Comparison of ENCODE assay signal across 20 cellular contexts in the genomic region with DNA sequence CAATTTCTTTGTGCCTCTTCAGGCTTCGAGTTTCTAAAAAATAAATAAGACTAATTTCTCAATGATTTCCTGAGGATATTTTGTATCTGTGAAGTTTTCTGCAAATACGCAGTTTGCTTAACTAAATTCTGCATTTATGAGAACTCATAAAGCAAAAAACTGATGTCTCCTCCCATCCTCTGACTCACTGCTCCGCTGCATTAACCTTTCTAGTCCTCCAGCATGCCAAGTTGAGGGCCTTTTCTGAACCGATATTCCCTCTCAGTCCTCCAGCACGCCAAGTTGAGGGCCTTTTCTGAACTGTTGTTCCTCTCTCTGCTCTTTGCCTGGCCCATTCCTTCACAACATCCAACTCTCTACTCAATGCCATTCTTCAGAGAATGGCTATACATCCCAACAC. TPM values are rescaled to one million over a fixed set of nuclear protein-coding genes. Genes with fewer than 3 reads are reported as not detected.
A peak's percentile ranks its signal among the peaks of the same experiment; 100 is the strongest.
DNase-seq lines count a peak whose midpoint lies in the region; ATAC-seq, FAIRE-seq and TF ChIP-seq lines count a peak whose summit lies in the region.
"Had no signal": no experiment of that assay in that cellular context is flagged by ENCODE, and none has a peak within 500 bp of the region (broad histone marks: within the 10 kb centered on the region; RNA-seq: fewer than 3 reads in every experiment).

No MANE protein-coding gene starts in this region.

- WGBS in HepG2 (ENCODE audit: low lambda C conversion rate), result 88% methylated on average over 5 of the region's 5 CpGs
- 80% methylated on average over 4 of the region's 5 CpGs for WGBS in right lobe of liver (ENCODE audit: insufficient coverage, low coverage, low lambda C conversion rate, missing lambda C conversion rate)

- BruUV-seq in HepG2 (replicated peaks; lab: Mats Ljungman, UMichigan), result no TSS peak

- no peak overlapping the region for H3K27ac ChIP-seq in HepG2 (ENCODE audit: extremely low read length, insufficient read depth, low read length)
- no peak overlapping the region for H3K27ac ChIP-seq in right lobe of liver
- peak overlapping the region; percentile 32 for H3K27ac ChIP-seq in vagina
- no peak overlapping the region for H3K27ac ChIP-seq in ascending aorta
- H3K27ac ChIP-seq: A549 had no signal

- H3K9ac ChIP-seq in HepG2 (ENCODE audit: insufficient read depth, low read depth, low read length), result no peak overlapping the region

- H3K4me3 ChIP-seq in HepG2 (replicated peaks in 1 of 3; ENCODE audit: insufficient read depth in 1 of 3, low read depth in 2 of 3, low read length in 3 of 3) (no peak overlapping the region), right lobe of liver (no peak overlapping the region), foreskin fibroblast (ENCODE audit: low read depth in 1 of 2, low read length in 2 of 2) (peak overlapping the region in 1 of 2 donors; percentile 28), vagina (peak overlapping the region in 1 of 2 donors; percentile 0), ascending aorta (no peak overlapping the region)
- H3K4me3 ChIP-seq: A549, GM23338 had no signal

- DNase-seq in HepG2 (ENCODE audit: low spot score) (no peak), right lobe of liver (no peak), SHP77 treated with DMSO at 0.1 percent for 48 hours (lab: John Stamatoyannopoulos, UW) (peak; percentile 36), foreskin fibroblast (peak; percentile 67 to 82), vagina (ENCODE audit: extremely low spot score in 2 of 2) (no peak), NCI-H1105 treated with DMSO at 0.1 percent for 48 hours (lab: John Stamatoyannopoulos, UW) (no peak), ascending aorta (ENCODE audit: low spot score in 2 of 2) (no peak)
- DNase-seq: activated CD4-positive, alpha-beta T cell treated with anti-CD3 and anti-CD28 coated beads, Interleukin-2, amount 50 U/mL, for 1 hour; activated T-cell treated with anti-CD3 and anti-CD28 coated beads, Interleukin-2, amount 50 U/mL, for 1 hour; amniotic stem cell; cortex of kidney; hippocampal formation; left cardiac atrium; NCI-H2171; Right ventricle myocardium superior; T-helper 9 cell had no signal

- in situ Hi-C loops in HepG2 (cut with HindIII; ENCODE audit: extremely low pct_ligation_motif_present, low pct_unique_long_range_greater_than_20kb), result no loop called here

- peaks cover 48% of the 10 kb centered on the region for H3K79me2 ChIP-seq in HepG2 (ENCODE audit: insufficient read depth, low read length)

- H3K36me3 ChIP-seq in HepG2 (replicated peaks in 1 of 2; ENCODE audit: control insufficient read depth in 1 of 2, insufficient read depth in 2 of 2, low read length in 2 of 2) (no peaks in the 10 kb centered on the region), right lobe of liver (no peaks in the 10 kb centered on the region), vagina (no peaks in the 10 kb centered on the region), ascending aorta (no peaks in the 10 kb centered on the region)

- peak overlapping the region; percentile 54 for H3K4me2 ChIP-seq in HepG2 (ENCODE audit: low read depth, low read length)
- H3K4me2 ChIP-seq: A549 had no signal

- ATAC-seq in HepG2, result no peak
- ATAC-seq in right lobe of liver, result no peak
- ATAC-seq in HG03108 (IDR thresholded peaks at IDR 0.05; ENCODE audit: unreplicated experiment), result no peak
- ATAC-seq: A549, GM23338, left cardiac atrium had no signal

- no peak for TF ChIP-seq RAD21 in HepG2 (CRISPR knock-in tag; IDR thresholded peaks at IDR 0.05)

- CTCF ChIA-PET in HepG2 (lab: Yijun Ruan, JAX; ENCODE audit: low intra/inter-chr PET ratio, low total read pairs), result no interaction called here

- H3K4me1 ChIP-seq in HepG2 (ENCODE audit: insufficient read depth, low read length) (peaks cover 53% of the 10 kb centered on the region), right lobe of liver (peaks cover 0 to 12% (median 2%) of the 10 kb centered on the region in 4 donors), vagina (peaks cover 45% of the 10 kb centered on the region), ascending aorta (peaks cover 10 to 11% of the 10 kb centered on the region in 2 donors)

- intact Hi-C loops in HepG2 (cut with micrococcal nuclease; ENCODE audit: unreplicated experiment) (loop anchor here (10.0 kb wide), 2 partner anchors 102 to 178 kb away; no protein-coding TSS in a partner anchor), right lobe of liver (cut with DNase I) (no loop called here), vagina (cut with DNase I) (no loop called here), ascending aorta (cut with DNase I) (no loop called here)

- no peak for TF ChIP-seq POLR2A in HepG2 (IDR thresholded peaks at IDR 0.05; ENCODE audit: insufficient read depth in 1 of 2, low read depth in 2 of 2, low read length in 2 of 2)
- TF ChIP-seq POLR2A in right lobe of liver (IDR thresholded peaks at IDR 0.05), result no peak
- TF ChIP-seq POLR2A in vagina (IDR thresholded peaks at IDR 0.05), result no peak

- H4K20me1 ChIP-seq in HepG2 (ENCODE audit: insufficient read depth, low read length), result no peaks in the 10 kb centered on the region; the same call in 1 of the 2 replicates

- no peak for TF ChIP-seq CTCF in HepG2 (CRISPR knock-in tag; IDR thresholded peaks at IDR 0.05)
- TF ChIP-seq CTCF in right lobe of liver (IDR thresholded peaks at IDR 0.05), result no peak
- TF ChIP-seq CTCF in foreskin fibroblast (IDR thresholded peaks at IDR 0.05; ENCODE audit: low read depth, low read length), result no peak
- TF ChIP-seq CTCF in vagina (IDR thresholded peaks at IDR 0.05), result no peak
- no peak for TF ChIP-seq CTCF in ascending aorta (IDR thresholded peaks at IDR 0.05)

- no peak for FAIRE-seq in HepG2 (lab: Jason Lieb, UNC)
- FAIRE-seq: A549, D721Med had no signal

- no peaks in the 10 kb centered on the region for H3K9me3 ChIP-seq in HepG2 (ENCODE audit: low read length)
- no peaks in the 10 kb centered on the region for H3K9me3 ChIP-seq in right lobe of liver
- H3K9me3 ChIP-seq in vagina, result no peaks in the 10 kb centered on the region
- H3K9me3 ChIP-seq in ascending aorta, result no peaks in the 10 kb centered on the region
- H3K9me3 ChIP-seq: A549 had no signal

- TF ChIP-seq EP300 in HepG2 (IDR thresholded peaks at IDR 0.05; ENCODE audit: low read depth in 2 of 2, low read length in 2 of 2), result no peak
- no peak for TF ChIP-seq EP300 in HepG2 (CRISPR knock-in tag; IDR thresholded peaks at IDR 0.05; ENCODE audit: borderline replicate concordance)

- no peak overlapping the region for H2AFZ ChIP-seq in HepG2 (ENCODE audit: low read length)
- H2AFZ ChIP-seq: GM23338 had no signal

- POLR2A ChIA-PET in HepG2 (lab: Yijun Ruan, JAX), result no interaction called here

- H3K27me3 ChIP-seq in HepG2 (ENCODE audit: control insufficient read depth in 1 of 2, insufficient read depth in 2 of 2, low read length in 2 of 2), result no peaks in the 10 kb centered on the region; a peak in 1 of 5 replicates
- H3K27me3 ChIP-seq in right lobe of liver, result no peaks in the 10 kb centered on the region
- H3K27me3 ChIP-seq in vagina, result no peaks in the 10 kb centered on the region
- no peaks in the 10 kb centered on the region for H3K27me3 ChIP-seq in ascending aorta

TF ChIP-seq in HepG2, 621 proteins besides CTCF, POLR2A, EP300 and RAD21 (continues in another document):
- TF ChIP-seq FOXK2 (IDR thresholded peaks at IDR 0.05) (no peak), CREM (IDR thresholded peaks at IDR 0.05) (no peak), CREM (CRISPR knock-in tag; IDR thresholded peaks at IDR 0.05) (no peak), ZNF274 (CRISPR knock-in tag; IDR thresholded peaks at IDR 0.05) (no peak), ZNF343 (CRISPR knock-in tag; IDR thresholded peaks at IDR 0.05) (no peak), HMG20B (CRISPR knock-in tag; conservative IDR thresholded peaks at IDR 0.05) (no peak), STAT5B (CRISPR knock-in tag; IDR thresholded peaks at IDR 0.05) (no peak), ZNF367 (CRISPR knock-in tag; IDR thresholded peaks at IDR 0.05; ENCODE audit: borderline replicate concordance) (no peak)
- TF ChIP-seq, protein P1, sequence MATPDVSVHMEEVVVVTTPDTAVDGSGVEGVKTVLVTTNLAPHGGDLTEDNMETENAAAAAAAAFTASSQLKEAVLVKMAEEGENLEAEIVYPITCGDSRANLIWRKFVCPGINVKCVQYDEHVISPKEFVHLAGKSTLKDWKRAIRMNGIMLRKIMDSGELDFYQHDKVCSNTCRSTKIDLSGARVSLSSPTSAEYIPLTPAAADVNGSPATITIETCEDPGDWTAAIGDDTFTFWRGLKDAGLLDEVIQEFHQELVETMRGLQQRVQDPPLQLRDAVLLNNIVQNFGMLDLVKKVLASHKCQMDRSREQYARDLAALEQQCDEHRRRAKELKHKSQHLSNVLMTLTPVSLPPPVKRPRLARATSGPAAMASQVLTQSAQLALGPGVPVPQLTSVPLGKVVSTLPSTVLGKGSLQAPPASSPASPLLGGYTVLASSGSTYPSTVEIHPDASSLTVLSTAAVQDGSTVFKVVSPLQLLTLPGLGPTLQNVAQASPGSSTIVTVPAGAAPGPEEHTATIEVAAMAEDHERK (CRISPR knock-in tag; IDR thresholded peaks at IDR 0.05; ENCODE audit: low read depth), result no peak

RNA-seq across cellular contexts. Expression of gene IPO8, which starts 3.2 kb away (rescaled TPM):
- total RNA-seq in HepG2 (2016; rRNA removed; fragmentation: Illumina TruSeq; extraction: Trizol) (21.8 and 40.0 TPM in 2 replicates), right lobe of liver (10 to 100 TPM; 19.6 to 34.7 (median 25.5) TPM), vagina (21.4 TPM), ascending aorta (79.7 TPM)
- 4.7 and 7.4 TPM in 2 replicates for total RNA-seq in HepG2 (2016; cell fraction: cytosol; rRNA removed; fragmentation: Illumina TruSeq; extraction: Trizol; ENCODE audit: low read depth)
- total RNA-seq in HepG2 (2016; cell fraction: insoluble cytoplasmic fraction; rRNA removed; fragmentation: Illumina TruSeq; extraction: Trizol), result 20.2 and 39.7 TPM in 2 replicates
- 10.2 and 11.3 TPM in 2 replicates for total RNA-seq in HepG2 (2016; cell fraction: membrane; rRNA removed; fragmentation: Illumina TruSeq; extraction: Trizol)
- total RNA-seq in HepG2 (2016; cell fraction: nucleus; rRNA removed; fragmentation: Illumina TruSeq; extraction: Trizol), result 30.0 and 34.6 TPM in 2 replicates
- 6.3 and 8.7 TPM in 2 replicates for polyA plus RNA-seq in HepG2 (2011; rRNA removed)
- 3.4 and 4.5 TPM in 2 replicates for polyA plus RNA-seq in HepG2 (2011; cell fraction: cytosol; rRNA removed)
- 9.9 and 11.7 TPM in 2 replicates for polyA plus RNA-seq in HepG2 (2011; cell fraction: nucleus; rRNA removed)
- polyA plus RNA-seq in HepG2 (2012), result 14.6 and 19.0 TPM in 2 replicates
- polyA plus RNA-seq in HepG2 (2016; cell fraction: cytosol; fragmentation: Illumina TruSeq; extraction: Trizol; ENCODE audit: low read depth), result 0.99 and 1.0 TPM in 2 replicates
- 31.0 and 32.7 TPM in 2 replicates for polyA plus RNA-seq in HepG2 (2016; cell fraction: insoluble cytoplasmic fraction; fragmentation: Illumina TruSeq; extraction: Trizol; ENCODE audit: low read depth)
- 3.6 and 4.3 TPM in 2 replicates for polyA plus RNA-seq in HepG2 (2016; cell fraction: membrane; fragmentation: Illumina TruSeq; extraction: Trizol; ENCODE audit: low read depth)
- polyA plus RNA-seq in HepG2 (2016; cell fraction: nucleus; fragmentation: Illumina TruSeq; extraction: Trizol; ENCODE audit: insufficient read depth, low read depth), result 27.7 and 32.1 TPM in 2 replicates
- 10.1 and 36.3 TPM in 2 replicates for polyA minus RNA-seq in HepG2 (2011; rRNA and poly(A)+ RNA removed; ENCODE audit: low replicate concordance)
- 10.8 and 16.3 TPM in 2 replicates for polyA minus RNA-seq in HepG2 (2011; cell fraction: cytosol; rRNA and poly(A)+ RNA removed)
- polyA minus RNA-seq in HepG2 (2011; cell fraction: nucleus; rRNA and poly(A)+ RNA removed), result 37.1 and 48.5 TPM in 2 replicates

Comparison
In these comparisons a context has a peak if more than half of its experiments do, and no peak if none do; other contexts are left out.
1. DNase-seq: peak in SHP77 treated with DMSO at 0.1 percent for 48 hours (single experiment) and foreskin fibroblast (2 of 2); none in HepG2 (single experiment), right lobe of liver (0 of 3), vagina (0 of 2), NCI-H1105 treated with DMSO at 0.1 percent for 48 hours (single experiment) and ascending aorta (0 of 2).